In the genomic region with DNA sequence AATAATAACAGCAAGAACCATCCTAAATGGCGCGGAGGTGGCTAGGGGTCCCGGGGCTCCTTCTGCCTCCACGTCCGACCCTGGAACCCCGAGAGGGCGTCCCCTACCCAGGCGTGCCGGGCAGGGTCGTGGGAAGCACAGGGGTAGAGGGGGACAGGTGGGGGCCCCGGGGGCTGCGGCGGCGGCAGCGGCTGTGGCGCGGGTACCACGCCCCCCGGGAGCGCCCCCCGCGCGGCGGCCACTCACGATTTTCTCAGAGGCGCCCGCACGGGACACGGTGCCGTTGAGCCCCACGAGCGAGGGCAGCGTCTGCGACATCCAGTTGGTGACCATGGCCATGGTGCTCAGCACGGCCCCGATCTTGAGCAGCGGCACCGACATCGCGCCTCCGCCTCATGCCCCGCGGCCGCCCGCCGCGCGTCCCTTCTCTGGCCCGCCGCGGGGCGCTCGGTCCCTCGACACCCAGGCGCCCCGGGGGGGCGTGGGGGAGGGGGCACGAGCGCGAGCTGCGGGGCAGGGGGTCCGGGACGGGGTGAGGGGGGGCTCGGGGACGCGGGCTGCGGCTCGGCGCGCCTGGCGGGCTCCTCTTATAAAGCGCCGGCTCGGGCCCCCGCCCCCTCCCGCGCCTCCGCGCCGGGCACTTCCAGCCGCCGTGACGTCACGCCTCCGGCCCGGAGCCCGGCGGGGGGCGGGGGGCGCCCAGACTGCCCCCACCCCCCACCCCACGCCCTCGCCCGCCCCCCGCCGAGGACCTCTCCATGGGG, we compare ENCODE assay signal across 9 cellular contexts. TPM values are rescaled to one million over a fixed set of nuclear protein-coding genes. Genes with fewer than 3 reads are reported as not detected.
A peak's percentile ranks its signal among the peaks of the same experiment; 100 is the strongest.
DNase-seq lines count a peak whose midpoint lies in the region; TF ChIP-seq lines count a peak whose summit lies in the region.
"Had no signal": no experiment of that assay in that cellular context is flagged by ENCODE, and none has a peak within 500 bp of the region (broad histone marks: within the 10 kb centered on the region; RNA-seq: fewer than 3 reads in every experiment).

No MANE protein-coding gene starts in this region.

- DNase-seq in activated CD4-positive, alpha-beta T cell treated with anti-CD3 and anti-CD28 coated beads, Interleukin-2, amount 10 ng/mL, durations not matched to agents 7 days and 5 days, result no peak
- DNase-seq in activated CD4-positive, alpha-beta T cell treated with anti-CD3 and anti-CD28 coated beads, Interleukin-2, amount 50 U/mL, for 4 hours, result no peak
- no peak for DNase-seq in suprapubic skin (ENCODE audit: low spot score in 2 of 2)
- DNase-seq in mucosa of gallbladder (ENCODE audit: low spot score), result no peak
- no peak for DNase-seq in cerebellum (ENCODE audit: low spot score)
- DNase-seq in G401 (ENCODE audit: low spot score), result no peak

- H3K27ac ChIP-seq in iPS-20b (ENCODE audit: low read length) (no peak overlapping the region), suprapubic skin (no peak overlapping the region)
- H3K27ac ChIP-seq: HL-60 had no signal

- H3K9me3 ChIP-seq in iPS-20b (ENCODE audit: insufficient read depth, low read depth, low read length), result no peaks in the 10 kb centered on the region
- no peaks in the 10 kb centered on the region for H3K9me3 ChIP-seq in suprapubic skin

- H3K4me1 ChIP-seq in iPS-20b (ENCODE audit: insufficient read depth, low read length), result 0 out of 2 replicates have a peak, but pooled peaks cover 5% of the 10 kb centered on the region
- H3K4me1 ChIP-seq in suprapubic skin, result peaks cover 33% of the 10 kb centered on the region

- H3K27ac Mint-ChIP-seq in activated CD4-positive, alpha-beta T cell treated with anti-CD3 and anti-CD28 coated beads, Interleukin-2, amount 10 ng/mL, durations not matched to agents 7 days and 5 days, result no peak overlapping the region

- TF ChIP-seq CTCF in WI38 (IDR thresholded peaks at IDR 0.05; ENCODE audit: low read depth, low read length), result no peak
- TF ChIP-seq CTCF in suprapubic skin (IDR thresholded peaks at IDR 0.05), result no peak

- no peaks in the 10 kb centered on the region for H3K36me3 Mint-ChIP-seq in activated CD4-positive, alpha-beta T cell treated with anti-CD3 and anti-CD28 coated beads, Interleukin-2, amount 10 ng/mL, durations not matched to agents 7 days and 5 days (ENCODE audit: low read depth)

- WGBS in suprapubic skin, result 6% methylated on average over 30 of the region's 95 CpGs

- H3K36me3 ChIP-seq in iPS-20b (ENCODE audit: insufficient read depth, low read depth, low read length) (no peaks in the 10 kb centered on the region), suprapubic skin (no peaks in the 10 kb centered on the region)

- H3K9me3 Mint-ChIP-seq in activated CD4-positive, alpha-beta T cell treated with anti-CD3 and anti-CD28 coated beads, Interleukin-2, amount 10 ng/mL, durations not matched to agents 7 days and 5 days, result no peaks in the 10 kb centered on the region

- H3K4me3 ChIP-seq in WI38 (ENCODE audit: low read depth, low read length), result peak overlapping the region; percentile 56
- H3K4me3 ChIP-seq in iPS-20b (ENCODE audit: low read length), result peak overlapping the region; percentile 59; the same call in 1 of the 2 replicates
- peak overlapping the region; percentile 63 for H3K4me3 ChIP-seq in suprapubic skin

- peaks cover 32% of the 10 kb centered on the region for H3K27me3 Mint-ChIP-seq in activated CD4-positive, alpha-beta T cell treated with anti-CD3 and anti-CD28 coated beads, Interleukin-2, amount 10 ng/mL, durations not matched to agents 7 days and 5 days

- TF ChIP-seq POLR2A in suprapubic skin (IDR thresholded peaks at IDR 0.05), result no peak

- TF ChIP-seq EP300 in suprapubic skin (IDR thresholded peaks at IDR 0.05), result no peak

- no peak overlapping the region for H3K9ac ChIP-seq in iPS-20b (ENCODE audit: low read depth, low read length)

- H3K4me3 Mint-ChIP-seq in activated CD4-positive, alpha-beta T cell treated with anti-CD3 and anti-CD28 coated beads, Interleukin-2, amount 10 ng/mL, durations not matched to agents 7 days and 5 days, result peak overlapping the region; percentile 62

- H3K4me1 Mint-ChIP-seq in activated CD4-positive, alpha-beta T cell treated with anti-CD3 and anti-CD28 coated beads, Interleukin-2, amount 10 ng/mL, durations not matched to agents 7 days and 5 days, result peaks cover 16% of the 10 kb centered on the region

- POLR2A ChIA-PET in activated CD4-positive, alpha-beta T cell treated with anti-CD3 and anti-CD28 coated beads, Interleukin-2, amount 10 ng/mL, durations not matched to agents 7 days and 5 days (lab: Charles Lee), result interaction anchor here (0.6 kb wide), 1 partner anchor 467 kb away, joined by 3 read pairs; a partner anchor contains a TSS

- CTCF ChIA-PET in activated CD4-positive, alpha-beta T cell treated with anti-CD3 and anti-CD28 coated beads, Interleukin-2, amount 10 ng/mL, durations not matched to agents 7 days and 5 days (lab: Charles Lee), result interaction anchor here (0.6 to 0.7 kb wide), 3 partner anchors 126 to 890 kb away, joined by 3 to 4 read pairs (median 3); no protein-coding TSS in a partner anchor

- in situ Hi-C loops in G401 (cut with HindIII; ENCODE audit: low sequenced_read_pairs), result no loop called here

- H3K27me3 ChIP-seq in iPS-20b (ENCODE audit: insufficient read depth, low read length) (peaks cover 26% of the 10 kb centered on the region), suprapubic skin (peaks cover 16% of the 10 kb centered on the region)

RNA-seq across cellular contexts. Expression of a gene that starts 22.9 kb away (rescaled TPM):
- 10 to 100 TPM; 11.3 to 12.5 TPM for total RNA-seq in activated CD4-positive, alpha-beta T cell treated with anti-CD3 and anti-CD28 coated beads, Interleukin-2, amount 10 ng/mL, durations not matched to agents 7 days and 5 days
- total RNA-seq in suprapubic skin, result 100 to 1,000 TPM in 2 of 4 donors, 10 to 100 TPM in 2; 51.5 to 114 (median 101) TPM
- 10.8 TPM for total RNA-seq in mucosa of gallbladder
- 56.6 TPM for total RNA-seq in cerebellum
- total RNA-seq in G401 (2014; rRNA removed; shearing (Covaris generic)), result 5.8 and 11.5 TPM in 2 replicates
